32 cellular contexts compared by ENCODE assay signal in genomic region chr12:126076515-126076914, GRCh38.
"Had no signal": no experiment of that assay in that cellular context is flagged by ENCODE, and none has a peak within 500 bp of the region (broad histone marks: within the 10 kb centered on the region; RNA-seq: fewer than 3 reads in every experiment).

No MANE protein-coding gene starts in this region.

- DNase-seq: Karpas-422, Kasumi-1, KG1, MG63, MM.1S, NCI-H1048, NCI-H1092, NCI-H1092 treated with DMSO at 0.1 percent for 48 hours, NCI-H1105, NCI-H1105 treated with DMSO at 0.1 percent for 48 hours, NCI-H1417, NCI-H1417 treated with DMSO at 0.1 percent for 48 hours, NCI-H1436, NCI-H1436 treated with DMSO at 0.1 percent for 48 hours, NCI-H146, NCI-H1694, NCI-H1694 treated with DMSO at 0.1 percent for 48 hours, NCI-H187, NCI-H187 treated with DMSO at 0.1 percent for 48 hours, NCI-H1930, NCI-H2029, NCI-H2029 treated with DMSO at 0.1 percent for 48 hours, NCI-H2081, NCI-H2081 treated with DMSO at 0.1 percent for 48 hours, NCI-H2107, NCI-H2171, NCI-H2171 treated with DMSO at 0.1 percent for 48 hours, NCI-H2227 treated with DMSO at 0.1 percent for 48 hours, NCI-H226, NCI-H345, NCI-H446, NCI-H446 treated with DMSO at 0.1 percent for 48 hours had no signal
